ENCODE assay signal across 1 cellular context in genomic region chr11:18578975-18579598, GRCh38.
TF ChIP-seq lines count a peak whose summit lies in the region.

No MANE protein-coding gene starts in this region.

TF ChIP-seq in A549, 52 proteins besides CTCF, POLR2A, EP300 and RAD21 (continued from another document):
- peak; percentile 48; the same call in 1 of the 2 replicates for TF ChIP-seq EHF (CRISPR knock-in tag; IDR thresholded peaks at IDR 0.05)
- peak; percentile 59; the same call in 1 of the 2 replicates for TF ChIP-seq CHD4 (IDR thresholded peaks at IDR 0.05; ENCODE audit: borderline replicate concordance)
- TF ChIP-seq NFE2L2 (conservative IDR thresholded peaks at IDR 0.05; ENCODE audit: low read length): peak; percentile 61
- TF ChIP-seq JUN (IDR thresholded peaks at IDR 0.05): 0 out of 5 replicates have a peak, but pooled peaks of 1 of the 2 experiments have one; percentile 32
- TF ChIP-seq MAX (IDR thresholded peaks at IDR 0.05): peak; percentile 35; the same call in 1 of the 2 replicates
- peak; percentile 93 for TF ChIP-seq MAFK (IDR thresholded peaks at IDR 0.05; ENCODE audit: partially characterized antibody)
- no peak for TF ChIP-seq TFCP2L1 (CRISPR knock-in tag; IDR thresholded peaks at IDR 0.05)
- TF ChIP-seq MYC (IDR thresholded peaks at IDR 0.05; ENCODE audit: borderline replicate concordance, low read length): no peak
- no peak for TF ChIP-seq FOSB (CRISPR knock-in tag; IDR thresholded peaks at IDR 0.05)
- TF ChIP-seq, protein P1, sequence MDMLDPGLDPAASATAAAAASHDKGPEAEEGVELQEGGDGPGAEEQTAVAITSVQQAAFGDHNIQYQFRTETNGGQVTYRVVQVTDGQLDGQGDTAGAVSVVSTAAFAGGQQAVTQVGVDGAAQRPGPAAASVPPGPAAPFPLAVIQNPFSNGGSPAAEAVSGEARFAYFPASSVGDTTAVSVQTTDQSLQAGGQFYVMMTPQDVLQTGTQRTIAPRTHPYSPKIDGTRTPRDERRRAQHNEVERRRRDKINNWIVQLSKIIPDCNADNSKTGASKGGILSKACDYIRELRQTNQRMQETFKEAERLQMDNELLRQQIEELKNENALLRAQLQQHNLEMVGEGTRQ (IDR thresholded peaks at IDR 0.05): no peak
- peak; percentile 6; the same call in 1 of the 2 replicates for TF ChIP-seq HOXB5 (CRISPR knock-in tag; IDR thresholded peaks at IDR 0.05)
- TF ChIP-seq, protein P2, sequence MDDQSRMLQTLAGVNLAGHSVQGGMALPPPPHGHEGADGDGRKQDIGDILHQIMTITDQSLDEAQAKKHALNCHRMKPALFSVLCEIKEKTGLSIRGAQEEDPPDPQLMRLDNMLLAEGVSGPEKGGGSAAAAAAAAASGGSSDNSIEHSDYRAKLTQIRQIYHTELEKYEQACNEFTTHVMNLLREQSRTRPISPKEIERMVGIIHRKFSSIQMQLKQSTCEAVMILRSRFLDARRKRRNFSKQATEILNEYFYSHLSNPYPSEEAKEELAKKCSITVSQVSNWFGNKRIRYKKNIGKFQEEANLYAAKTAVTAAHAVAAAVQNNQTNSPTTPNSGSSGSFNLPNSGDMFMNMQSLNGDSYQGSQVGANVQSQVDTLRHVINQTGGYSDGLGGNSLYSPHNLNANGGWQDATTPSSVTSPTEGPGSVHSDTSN (IDR thresholded peaks at IDR 0.05): no peak
- no peak for TF ChIP-seq FOSL2 (IDR thresholded peaks at IDR 0.05)
- TF ChIP-seq FOSL2 (CRISPR knock-in tag; IDR thresholded peaks at IDR 0.05): peak; percentile 46; the same call in 1 of the 2 replicates
- peak; percentile 73; the same call in 1 of the 2 replicates for TF ChIP-seq GATA3 (IDR thresholded peaks at IDR 0.05; ENCODE audit: borderline replicate concordance)
- TF ChIP-seq NR3C1 (IDR thresholded peaks at IDR 0.05): no peak
- no peak for TF ChIP-seq HDAC2 (IDR thresholded peaks at IDR 0.05)
